ENCODE assay signal across 21 cellular contexts in the genomic region with DNA sequence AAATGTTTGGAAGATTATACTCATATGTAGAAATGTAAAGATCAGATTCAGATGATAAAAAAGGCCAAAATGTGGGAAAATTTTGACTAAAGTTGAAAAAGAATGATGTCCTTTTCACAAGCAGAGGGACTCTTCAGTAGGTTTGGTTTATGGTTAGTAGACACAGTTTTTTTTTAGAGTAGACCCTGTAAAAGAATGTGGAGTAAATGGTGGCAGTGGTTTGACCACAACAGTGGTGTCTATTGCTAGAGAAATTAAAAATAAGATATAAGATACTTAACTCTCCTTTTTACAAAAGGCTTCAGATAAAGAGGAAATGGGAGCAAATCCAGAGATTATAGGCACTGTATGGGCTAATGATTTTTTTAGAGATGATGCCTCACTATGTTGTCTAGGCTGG. TPM values are rescaled to one million over a fixed set of nuclear protein-coding genes. Genes with fewer than 3 reads are reported as not detected.
DNase-seq lines count a peak whose midpoint lies in the region; ATAC-seq and TF ChIP-seq lines count a peak whose summit lies in the region.
"Had no signal": no experiment of that assay in that cellular context is flagged by ENCODE, and none has a peak within 500 bp of the region (broad histone marks: within the 10 kb centered on the region; RNA-seq: fewer than 3 reads in every experiment).

No MANE protein-coding gene starts in this region.

- TF ChIP-seq POLR2A in tibial nerve (IDR thresholded peaks at IDR 0.05), result no peak

- peaks cover 70% of the 10 kb centered on the region for H3F3A ChIP-seq in GM23248 (ENCODE audit: insufficient read depth)
- peaks cover 6% of the 10 kb centered on the region for H3F3A ChIP-seq in smooth muscle cell (ENCODE audit: low read depth)

- H3K9me3 ChIP-seq in GM23248 (ENCODE audit: low read depth), result no peaks in the 10 kb centered on the region
- H3K9me3 ChIP-seq in smooth muscle cell (replicated peaks; ENCODE audit: low read depth), result no peaks in the 10 kb centered on the region
- H3K9me3 ChIP-seq in tibial nerve, result peaks cover 0 to 7% (median 1%) of the 10 kb centered on the region in 4 donors
- H3K9me3 ChIP-seq: neutrophil, SJSA1 had no signal

- H3K4me2 ChIP-seq in GM23248 (ENCODE audit: unreplicated experiment), result no peak overlapping the region
- H3K4me2 ChIP-seq in smooth muscle cell, result no peak overlapping the region

- no peaks in the 10 kb centered on the region for H3K9me2 ChIP-seq in GM23248 (ENCODE audit: insufficient read depth)

- no peak for DNase-seq in GM23248
- DNase-seq in T-cell, result no peak
- DNase-seq in effector memory CD8-positive, alpha-beta T cell, result no peak
- no peak for DNase-seq in smooth muscle cell (lab: John Stamatoyannopoulos, UW; ENCODE audit: unreplicated experiment)
- no peak for DNase-seq in tibial nerve (ENCODE audit: low spot score in 2 of 2)
- no peak for DNase-seq in inferior parietal cortex (ENCODE audit: extremely low spot score)
- DNase-seq in DMS79 (lab: John Stamatoyannopoulos, UW), result no peak
- DNase-seq: activated naive CD4-positive, alpha-beta T cell treated with anti-CD3 and anti-CD28 coated beads, Interleukin-2, amount 50 U/mL, for 16 hours; cerebellar nuclear complex; EL; heart right ventricle; left ventricle myocardium inferior; NCI-H1105 treated with DMSO at 0.1 percent for 48 hours; NCI-H510A; psoas muscle; stimulated activated CD4-positive, alpha-beta T cell treated with anti-CD3 and anti-CD28 coated beads, Interleukin-1b, Interleukin-23, amount 100 ng/mL, for 48 hours; stimulated activated naive CD4-positive, alpha-beta T cell treated with Interleukin-2 at 50 U/mL for 16 hours; tibial artery; WERI-Rb-1 had no signal

- H3K27ac ChIP-seq in GM23248 (peak overlapping the region; percentile 65), smooth muscle cell (ENCODE audit: low read depth) (peak overlapping the region; percentile 48), tibial nerve (peak overlapping the region in 1 of 4 donors; percentile 45)
- H3K27ac ChIP-seq: left ventricle myocardium inferior, neutrophil, psoas muscle, SJSA1, tibial artery, WERI-Rb-1 had no signal

- in situ Hi-C loops in GM23248 (cut with MboI), result no loop called here

- H2AFZ ChIP-seq in GM23248 (no peak overlapping the region), smooth muscle cell (ENCODE audit: low read depth) (no peak overlapping the region)

- no peaks in the 10 kb centered on the region for H3K27me3 Mint-ChIP-seq in T-cell
- H3K27me3 Mint-ChIP-seq in effector memory CD8-positive, alpha-beta T cell, result no peaks in the 10 kb centered on the region

- H3K4me1 Mint-ChIP-seq in T-cell, result peaks cover 90 to 91% (median 90%) of the 10 kb centered on the region in 3 donors
- peaks cover 50 to 73% of the 10 kb centered on the region in 2 donors for H3K4me1 Mint-ChIP-seq in effector memory CD8-positive, alpha-beta T cell (ENCODE audit: low read depth in 2 of 2)

- TF ChIP-seq CTCF in smooth muscle cell (IDR thresholded peaks at IDR 0.05; ENCODE audit: borderline replicate concordance, insufficient read depth, poor library complexity, severe bottlenecking) (no peak), tibial nerve (IDR thresholded peaks at IDR 0.05) (no peak)

- H3K4me1 ChIP-seq in GM23248 (ENCODE audit: insufficient read depth), result peaks cover 64% of the 10 kb centered on the region
- H3K4me1 ChIP-seq in smooth muscle cell (ENCODE audit: low read depth), result peaks cover 20% of the 10 kb centered on the region
- H3K4me1 ChIP-seq in tibial nerve, result peaks cover 0 to 80% (median 39%) of the 10 kb centered on the region in 4 donors

- H3K79me2 ChIP-seq in GM23248 (ENCODE audit: insufficient read depth) (peaks cover 100% of the 10 kb centered on the region), smooth muscle cell (ENCODE audit: low read depth) (peaks cover 100% of the 10 kb centered on the region)

- peaks cover 0 to 9% (median 3%) of the 10 kb centered on the region in 3 donors for H3K9me3 Mint-ChIP-seq in T-cell
- no peaks in the 10 kb centered on the region for H3K9me3 Mint-ChIP-seq in effector memory CD8-positive, alpha-beta T cell

- H3K27ac Mint-ChIP-seq in T-cell, result peak overlapping the region; percentile 74 to 82
- peak overlapping the region; percentile 63 to 64 for H3K27ac Mint-ChIP-seq in effector memory CD8-positive, alpha-beta T cell

- no peak for TF ChIP-seq EP300 in tibial nerve (IDR thresholded peaks at IDR 0.05)

- no peak overlapping the region for H3K4me3 ChIP-seq in GM23248
- no peak overlapping the region for H3K4me3 ChIP-seq in smooth muscle cell
- H3K4me3 ChIP-seq in tibial nerve, result no peak overlapping the region
- H3K4me3 ChIP-seq: heart right ventricle, left ventricle myocardium inferior, psoas muscle, SJSA1, tibial artery had no signal

- CTCF ChIA-PET in T-cell (lab: Charles Lee), result no interaction called here

- H3K36me3 Mint-ChIP-seq in T-cell, result peaks cover 29% of the 10 kb centered on the region
- peaks cover 76% of the 10 kb centered on the region for H3K36me3 Mint-ChIP-seq in effector memory CD8-positive, alpha-beta T cell (ENCODE audit: insufficient read depth)

- no peaks in the 10 kb centered on the region for H3K27me3 ChIP-seq in GM23248 (replicated peaks; ENCODE audit: insufficient read depth)
- no peaks in the 10 kb centered on the region for H3K27me3 ChIP-seq in smooth muscle cell (ENCODE audit: low read depth)
- no peaks in the 10 kb centered on the region for H3K27me3 ChIP-seq in tibial nerve
- H3K27me3 ChIP-seq: heart right ventricle, neutrophil, SJSA1, tibial artery had no signal

- no peak for ATAC-seq in T-cell (replicated peaks in 1 of 4)
- ATAC-seq in effector memory CD8-positive, alpha-beta T cell (replicated peaks), result peak; percentile 29
- ATAC-seq: heart right ventricle, psoas muscle had no signal

- H4K20me1 ChIP-seq in GM23248 (ENCODE audit: insufficient read depth) (peaks cover 28% of the 10 kb centered on the region; the same call in 1 of the 2 replicates), smooth muscle cell (ENCODE audit: low read depth) (peaks cover 99% of the 10 kb centered on the region)

- H3K4me3 Mint-ChIP-seq in T-cell, result peak overlapping the region in 1 of 3 donors; percentile 61
- peak overlapping the region; percentile 59 to 63 for H3K4me3 Mint-ChIP-seq in effector memory CD8-positive, alpha-beta T cell

- POLR2A ChIA-PET in T-cell (lab: Charles Lee), result interaction anchor here (0.6 to 1.4 kb wide), 6 partner anchors 11 to 755 kb away, joined by 3 to 12 read pairs (median 6); no protein-coding TSS in a partner anchor

- H3K36me3 ChIP-seq in GM23248 (ENCODE audit: low read depth) (peaks cover 10% of the 10 kb centered on the region), smooth muscle cell (ENCODE audit: low read depth) (no peaks in the 10 kb centered on the region), tibial nerve (peaks cover 0 to 10% (median 0%) of the 10 kb centered on the region in 3 donors)
- H3K36me3 ChIP-seq: WERI-Rb-1 had no signal

- H3K9ac ChIP-seq in GM23248, result no peak overlapping the region
- no peak overlapping the region for H3K9ac ChIP-seq in smooth muscle cell (ENCODE audit: low read depth)

RNA-seq across cellular contexts. Expression of a gene that starts 21.8 kb away (rescaled TPM):
- total RNA-seq in GM23248 (2014; rRNA removed; shearing (Covaris generic)), result 275 and 290 TPM in 2 replicates
- polyA plus RNA-seq in GM23248 (2016; fragmentation: Nextera tagmentation; extraction: Ambion mirVana) (353 and 363 TPM in 2 replicates), smooth muscle cell (236 and 242 TPM in 2 replicates)
- total RNA-seq in T-cell (100 to 1,000 TPM; 163 to 290 (median 170) TPM), smooth muscle cell (275 and 313 TPM in 2 replicates), tibial nerve (100 to 1,000 TPM; 117 to 194 (median 161) TPM)

RNA-seq across cellular contexts. Expression of a gene that starts 54.3 kb away (rescaled TPM):
- 29.4 and 41.2 TPM in 2 replicates for total RNA-seq in GM23248 (2014; rRNA removed; shearing (Covaris generic))
- polyA plus RNA-seq in GM23248 (2016; fragmentation: Nextera tagmentation; extraction: Ambion mirVana), result 35.6 and 40.1 TPM in 2 replicates
- 10 to 100 TPM; 38.4 to 67.5 (median 50.7) TPM for total RNA-seq in T-cell
- 51.1 and 65.3 TPM in 2 replicates for total RNA-seq in smooth muscle cell
- polyA plus RNA-seq in smooth muscle cell, result 29.1 and 39.9 TPM in 2 replicates
- total RNA-seq in tibial nerve, result 10 to 100 TPM; 30.3 to 38.0 (median 31.6) TPM
